9 cellular contexts compared by ENCODE assay signal in the genomic region with DNA sequence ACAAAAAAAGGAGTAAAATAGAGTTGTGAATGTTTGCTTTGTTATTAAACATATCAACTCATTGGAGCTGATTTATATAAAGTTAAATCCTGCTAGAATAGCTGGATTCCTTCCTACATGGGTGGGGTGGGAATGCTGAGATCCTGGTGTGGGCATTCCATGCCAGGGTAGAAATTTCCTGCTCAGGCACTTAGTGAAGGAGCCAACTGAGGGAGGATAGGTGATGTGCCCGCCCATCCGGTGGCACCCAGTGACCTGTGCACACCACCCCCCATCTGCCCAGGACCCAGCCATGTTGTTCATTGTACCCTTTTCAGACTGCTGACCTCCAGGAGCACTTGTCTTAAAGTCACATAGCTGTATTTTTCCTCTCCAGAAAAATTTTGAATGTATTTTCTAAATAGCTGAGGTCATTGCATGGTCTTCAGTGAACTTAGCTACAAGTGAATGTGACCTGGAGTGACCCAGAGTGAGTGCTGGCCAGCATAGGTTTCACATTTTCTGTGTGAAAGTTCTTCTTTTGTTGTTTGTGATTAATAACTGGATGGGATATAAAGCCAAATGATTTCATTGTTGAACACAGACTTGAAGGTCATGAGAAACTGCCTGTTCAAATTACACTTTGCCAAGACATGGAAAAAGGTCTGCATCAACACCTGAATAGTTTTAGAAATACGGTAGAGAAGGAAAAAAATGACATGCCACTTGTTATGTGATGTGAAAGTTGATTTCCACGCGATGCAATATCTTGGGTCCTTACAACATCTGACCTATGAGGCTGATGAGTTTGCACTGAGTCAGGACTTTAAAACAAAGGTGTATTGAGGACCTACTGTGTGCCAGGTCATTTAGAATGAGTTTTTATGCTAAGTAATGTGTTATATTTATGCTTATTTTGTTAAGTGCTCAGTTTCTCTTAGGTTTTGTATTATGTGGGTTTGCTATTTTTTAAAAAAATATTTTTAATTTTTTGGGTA.
A peak's percentile ranks its signal among the peaks of the same experiment; 100 is the strongest.
DNase-seq lines count a peak whose midpoint lies in the region; ATAC-seq, FAIRE-seq and TF ChIP-seq lines count a peak whose summit lies in the region.
"Had no signal": no experiment of that assay in that cellular context is flagged by ENCODE, and none has a peak within 500 bp of the region (broad histone marks: within the 10 kb centered on the region; RNA-seq: fewer than 3 reads in every experiment).

No MANE protein-coding gene starts in this region.

- H3K36me3 Mint-ChIP-seq in activated CD4-positive, alpha-beta T cell treated with anti-CD3 and anti-CD28 coated beads for 36 hours (ENCODE audit: low read depth): peaks cover 8% of the 10 kb centered on the region
- no peaks in the 10 kb centered on the region for H3K36me3 Mint-ChIP-seq in astrocyte (ENCODE audit: low read depth, unreplicated experiment)

- no peaks in the 10 kb centered on the region for H3K9me3 Mint-ChIP-seq in activated CD4-positive, alpha-beta T cell treated with anti-CD3 and anti-CD28 coated beads for 36 hours (ENCODE audit: low read depth)
- H3K9me3 Mint-ChIP-seq in astrocyte (ENCODE audit: unreplicated experiment): no peaks in the 10 kb centered on the region
- H3K9me3 Mint-ChIP-seq in stimulated activated naive CD8-positive, alpha-beta T cell treated with anti-CD3 and anti-CD28 coated beads, Interleukin-15, amount 100 ng/mL, for 72 hours: no peaks in the 10 kb centered on the region

- POLR2A ChIA-PET in activated CD4-positive, alpha-beta T cell treated with anti-CD3 and anti-CD28 coated beads for 36 hours (lab: Charles Lee): no interaction called here

- FAIRE-seq in astrocyte (lab: Jason Lieb, UNC): peak; percentile 56

- H3K36me3 ChIP-seq in astrocyte (ENCODE audit: insufficient read depth, low read length): no peaks in the 10 kb centered on the region

- no peaks in the 10 kb centered on the region for H3K4me1 ChIP-seq in astrocyte (ENCODE audit: insufficient read depth, low read length)

- H3K27ac Mint-ChIP-seq in activated CD4-positive, alpha-beta T cell treated with anti-CD3 and anti-CD28 coated beads for 36 hours: peak overlapping the region; percentile 78
- H3K27ac Mint-ChIP-seq in astrocyte (ENCODE audit: unreplicated experiment): no peak overlapping the region
- H3K27ac Mint-ChIP-seq in stimulated activated naive CD8-positive, alpha-beta T cell treated with anti-CD3 and anti-CD28 coated beads, Interleukin-15, amount 100 ng/mL, for 72 hours: peak overlapping the region; percentile 65 to 94

- H3K4me1 Mint-ChIP-seq in activated CD4-positive, alpha-beta T cell treated with anti-CD3 and anti-CD28 coated beads for 36 hours: peaks cover 75% of the 10 kb centered on the region
- peaks cover 16% of the 10 kb centered on the region for H3K4me1 Mint-ChIP-seq in astrocyte (ENCODE audit: low read depth, unreplicated experiment)
- H3K4me1 Mint-ChIP-seq in stimulated activated naive CD8-positive, alpha-beta T cell treated with anti-CD3 and anti-CD28 coated beads, Interleukin-15, amount 100 ng/mL, for 72 hours: peaks cover 65% of the 10 kb centered on the region

- no peak for TF ChIP-seq CTCF in astrocyte (IDR thresholded peaks at IDR 0.05; ENCODE audit: insufficient read depth, low read depth, low read length)

- H2AFZ ChIP-seq in astrocyte (ENCODE audit: low read depth, low read length): no peak overlapping the region

- no peak overlapping the region for H3K9ac ChIP-seq in astrocyte (ENCODE audit: low read length)

- intact Hi-C loops in activated CD4-positive, alpha-beta T cell treated with anti-CD3 and anti-CD28 coated beads for 36 hours (cut with DNase I, micrococcal nuclease): no loop called here
- intact Hi-C loops in posterior vena cava (cut with DNase I): no loop called here

- peaks cover 32% of the 10 kb centered on the region for H3K79me2 ChIP-seq in astrocyte (ENCODE audit: insufficient read depth, low read length)

- ATAC-seq in activated CD4-positive, alpha-beta T cell treated with anti-CD3 and anti-CD28 coated beads for 36 hours: peak; percentile 43
- ATAC-seq in stimulated activated naive CD8-positive, alpha-beta T cell treated with anti-CD3 and anti-CD28 coated beads, Interleukin-15, amount 100 ng/mL, for 72 hours: peak; percentile 71

- no peaks in the 10 kb centered on the region for H3K9me3 ChIP-seq in astrocyte (ENCODE audit: insufficient read depth, low read depth, low read length)

- no peak overlapping the region for H3K4me3 Mint-ChIP-seq in activated CD4-positive, alpha-beta T cell treated with anti-CD3 and anti-CD28 coated beads for 36 hours
- no peak overlapping the region for H3K4me3 Mint-ChIP-seq in astrocyte (ENCODE audit: unreplicated experiment)
- peak overlapping the region in 1 of 2 donors; percentile 41 for H3K4me3 Mint-ChIP-seq in stimulated activated naive CD8-positive, alpha-beta T cell treated with anti-CD3 and anti-CD28 coated beads, Interleukin-15, amount 100 ng/mL, for 72 hours

- H3K4me3 ChIP-seq in astrocyte (ENCODE audit: insufficient read depth, low read depth, low read length): no peak overlapping the region

- H3K27me3 ChIP-seq in astrocyte (ENCODE audit: insufficient read depth, low read length): no peaks in the 10 kb centered on the region

- H3K27me3 Mint-ChIP-seq in activated CD4-positive, alpha-beta T cell treated with anti-CD3 and anti-CD28 coated beads for 36 hours: no peaks in the 10 kb centered on the region
- H3K27me3 Mint-ChIP-seq in astrocyte (ENCODE audit: low read depth, unreplicated experiment): no peaks in the 10 kb centered on the region
- no peaks in the 10 kb centered on the region for H3K27me3 Mint-ChIP-seq in stimulated activated naive CD8-positive, alpha-beta T cell treated with anti-CD3 and anti-CD28 coated beads, Interleukin-15, amount 100 ng/mL, for 72 hours

- peaks cover 22% of the 10 kb centered on the region for H4K20me1 ChIP-seq in astrocyte (ENCODE audit: insufficient read depth, low read length)

- no peak overlapping the region for H3K4me2 ChIP-seq in astrocyte (ENCODE audit: low read length)

- CTCF ChIA-PET in activated CD4-positive, alpha-beta T cell treated with anti-CD3 and anti-CD28 coated beads for 36 hours (lab: Charles Lee): interaction anchor here (0.9 kb wide), 1 partner anchor 8 kb away, joined by 4 read pairs; no protein-coding TSS in a partner anchor

- DNase-seq in activated CD4-positive, alpha-beta T cell treated with anti-CD3 and anti-CD28 coated beads for 36 hours: peak; percentile 39
- DNase-seq in activated CD4-positive, alpha-beta T cell treated with anti-CD3 and anti-CD28 coated beads for 1 hour: no peak
- DNase-seq in astrocyte (ENCODE audit: low read depth): peak; percentile 31
- peak; percentile 55 for DNase-seq in iris pigment epithelial cell (ENCODE audit: low read depth)
- no peak for DNase-seq in stimulated activated naive CD8-positive, alpha-beta T cell treated with anti-CD3 and anti-CD28 coated beads, Interleukin-15, amount 100 ng/mL, for 72 hours
- no peak for DNase-seq in NCI-H1930 (lab: John Stamatoyannopoulos, UW)
- no peak for DNase-seq in posterior vena cava (ENCODE audit: low spot score)
- no peak for DNase-seq in NCI-H1092 (lab: John Stamatoyannopoulos, UW)

- no peak overlapping the region for H3K27ac ChIP-seq in astrocyte (ENCODE audit: low read depth, low read length)
- H3K27ac ChIP-seq: 22Rv1 had no signal

Comparison
In these comparisons a context has a peak if more than half of its experiments do, and no peak if none do; other contexts are left out.
1. DNase-seq: peak in activated CD4-positive, alpha-beta T cell treated with anti-CD3 and anti-CD28 coated beads for 36 hours (single experiment), astrocyte (single experiment) and iris pigment epithelial cell (single experiment); none in activated CD4-positive, alpha-beta T cell treated with anti-CD3 and anti-CD28 coated beads for 1 hour (single experiment), stimulated activated naive CD8-positive, alpha-beta T cell treated with anti-CD3 and anti-CD28 coated beads, Interleukin-15, amount 100 ng/mL, for 72 hours (0 of 2), NCI-H1930 (0 of 2), posterior vena cava (single experiment) and NCI-H1092 (single experiment).